13 cellular contexts compared by ENCODE assay signal in the genomic region with DNA sequence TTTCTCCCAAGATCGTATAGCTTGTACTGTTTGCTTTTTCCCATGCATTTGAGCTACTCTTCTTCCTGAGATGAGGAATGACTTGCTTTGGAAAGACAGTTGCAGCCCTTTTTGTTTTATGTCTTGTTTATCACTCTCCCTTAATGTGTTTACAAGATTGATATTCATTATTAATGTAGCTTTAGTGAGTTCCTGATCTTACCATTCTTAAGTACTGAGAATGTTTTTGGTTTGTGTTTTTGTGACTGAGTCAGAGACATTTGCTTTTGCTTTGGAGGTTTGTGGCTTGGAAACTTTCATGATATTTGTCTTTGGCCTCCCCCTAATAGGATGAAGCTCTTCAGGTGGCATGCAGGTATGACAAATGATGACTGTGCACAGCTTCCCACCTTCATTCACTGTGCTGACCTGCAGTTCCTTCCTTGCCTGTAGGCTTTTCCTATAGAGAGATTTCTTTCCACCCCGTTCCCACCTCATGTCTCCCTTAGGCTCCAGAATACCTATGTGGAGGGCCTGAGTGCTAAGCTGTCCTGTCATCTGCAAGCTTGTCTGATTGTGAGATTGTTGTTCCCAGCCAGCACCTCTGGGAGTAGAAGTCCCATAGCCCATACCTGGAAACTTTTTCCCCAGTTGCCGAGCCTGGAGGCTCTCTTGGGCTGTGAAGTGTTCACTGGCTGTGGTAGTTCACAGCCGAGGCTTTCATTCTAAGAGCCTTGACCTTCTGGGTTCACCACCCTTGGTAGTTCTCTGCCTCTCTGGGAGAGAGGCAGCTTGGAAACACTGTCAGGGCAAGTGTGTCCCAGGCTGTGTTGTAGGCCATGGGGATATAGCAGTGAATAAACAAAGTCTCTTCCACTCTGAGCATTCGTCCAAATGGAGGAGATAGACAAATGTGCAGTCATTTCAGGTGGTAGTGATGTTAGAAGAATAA. TPM values are rescaled to one million over a fixed set of nuclear protein-coding genes. Genes with fewer than 3 reads are reported as not detected.
DNase-seq lines count a peak whose midpoint lies in the region; ATAC-seq and TF ChIP-seq lines count a peak whose summit lies in the region.
"Had no signal": no experiment of that assay in that cellular context is flagged by ENCODE, and none has a peak within 500 bp of the region (broad histone marks: within the 10 kb centered on the region; RNA-seq: fewer than 3 reads in every experiment).

No MANE protein-coding gene starts in this region.

- 94 to 97% methylated on average over 5 of the region's 5 CpGs for WGBS in endodermal cell (ENCODE audit: insufficient coverage in 1 of 2, insufficient read length in 1 of 2), 2 experiments

- ATAC-seq in activated T-cell treated with anti-CD3 and anti-CD28 coated beads, Interleukin-2, amount 50 U/mL, for 4 hours: peak; percentile 80 to 88
- ATAC-seq: lower lobe of right lung had no signal

- no peak overlapping the region for H3K27ac ChIP-seq in endodermal cell (ENCODE audit: low read depth, low read length)
- no peak overlapping the region for H3K27ac ChIP-seq in caudate nucleus (ENCODE audit: low read depth, low read length)
- H3K27ac ChIP-seq: lower lobe of right lung had no signal

- H3K9ac ChIP-seq in endodermal cell (ENCODE audit: extremely low read depth, low read length, poor library complexity, severe bottlenecking): no peak overlapping the region

- H3K36me3 ChIP-seq in endodermal cell (ENCODE audit: control insufficient read depth, insufficient read depth, low read length): peaks cover 3% of the 10 kb centered on the region

- H3K9me3 Mint-ChIP-seq in activated T-cell treated with anti-CD3 and anti-CD28 coated beads, Interleukin-2, amount 50 U/mL, for 4 hours: no peaks in the 10 kb centered on the region
- H3K9me3 Mint-ChIP-seq in endodermal cell: no peaks in the 10 kb centered on the region

- TF ChIP-seq CTCF in endodermal cell (conservative IDR thresholded peaks at IDR 0.05): peak; percentile 40

- H3K4me3 ChIP-seq in endodermal cell (ENCODE audit: low read length): no peak overlapping the region
- H3K4me3 ChIP-seq: dorsolateral prefrontal cortex, lower lobe of right lung had no signal

- peaks cover 4% of the 10 kb centered on the region for H3K4me1 ChIP-seq in endodermal cell (ENCODE audit: control insufficient read depth, insufficient read depth, low read length)

- H3K36me3 Mint-ChIP-seq in activated T-cell treated with anti-CD3 and anti-CD28 coated beads, Interleukin-2, amount 50 U/mL, for 4 hours (ENCODE audit: insufficient read depth): peaks cover 16% of the 10 kb centered on the region
- H3K36me3 Mint-ChIP-seq in endodermal cell (ENCODE audit: low read depth): peaks cover 5% of the 10 kb centered on the region

- H3K27me3 Mint-ChIP-seq in activated T-cell treated with anti-CD3 and anti-CD28 coated beads, Interleukin-2, amount 50 U/mL, for 4 hours (ENCODE audit: low read depth): no peaks in the 10 kb centered on the region
- no peaks in the 10 kb centered on the region for H3K27me3 Mint-ChIP-seq in endodermal cell (ENCODE audit: insufficient read depth)

- no peak for DNase-seq in activated T-cell treated with anti-CD3 and anti-CD28 coated beads, Interleukin-2, amount 50 U/mL, for 4 hours
- DNase-seq in activated T-cell treated with anti-CD3 and anti-CD28 coated beads for 4 hours (no peak), M059J (ENCODE audit: low read depth) (peak; percentile 88), endodermal cell (no peak), renal cortical epithelial cell (ENCODE audit: low read depth) (peak; percentile 57), NCI-H1105 (lab: John Stamatoyannopoulos, UW) (no peak), ureter (ENCODE audit: low spot score) (no peak), caudate nucleus (lab: John Stamatoyannopoulos, UW) (no peak)
- DNase-seq: dorsolateral prefrontal cortex; KG1; lower lobe of right lung; NCI-H1694 treated with DMSO at 0.1 percent for 48 hours; NK-92 treated with Interleukin-12 subunit alpha and Interleukin-12 subunit beta, amount 100 ng/mL, for 24 hours had no signal

- H3K27ac Mint-ChIP-seq in endodermal cell: peak overlapping the region; percentile 46

- H3K4me1 Mint-ChIP-seq in activated T-cell treated with anti-CD3 and anti-CD28 coated beads, Interleukin-2, amount 50 U/mL, for 4 hours (ENCODE audit: low read depth): peaks cover 60% of the 10 kb centered on the region
- H3K4me1 Mint-ChIP-seq in endodermal cell: peaks cover 30% of the 10 kb centered on the region

- no peak overlapping the region for H3K4me3 Mint-ChIP-seq in activated T-cell treated with anti-CD3 and anti-CD28 coated beads, Interleukin-2, amount 50 U/mL, for 4 hours
- no peak overlapping the region for H3K4me3 Mint-ChIP-seq in endodermal cell

- no peaks in the 10 kb centered on the region for H3K9me3 ChIP-seq in endodermal cell (ENCODE audit: control insufficient read depth, low read length)
- H3K9me3 ChIP-seq: lower lobe of right lung had no signal

- no peaks in the 10 kb centered on the region for H3K27me3 ChIP-seq in endodermal cell (ENCODE audit: control insufficient read depth, insufficient read depth, low read length, poor library complexity, severe bottlenecking)
- H3K27me3 ChIP-seq: dorsolateral prefrontal cortex had no signal

RNA-seq across cellular contexts. Expression of gene CDS2, which starts 27.1 kb away (rescaled TPM):
- total RNA-seq in activated T-cell treated with anti-CD3 and anti-CD28 coated beads, Interleukin-2, amount 50 U/mL, for 4 hours: 10 to 100 TPM; 31.3 to 37.6 (median 35.3) TPM
- 25.8 and 42.0 TPM in 2 replicates for total RNA-seq in M059J (2014; rRNA removed; shearing (Covaris generic))
- total RNA-seq in endodermal cell: 10 to 100 TPM; 66.8 to 77.1 TPM
- 33.0 TPM for polyA plus RNA-seq in endodermal cell (2013, experiment 1 of 2)
- polyA plus RNA-seq in endodermal cell (2013, experiment 2 of 2): 33.7 TPM
- total RNA-seq in renal cortical epithelial cell: 56.1 and 67.9 TPM in 2 replicates
- total RNA-seq in ureter: 58.1 TPM

RNA-seq across cellular contexts. Expression of gene PCNA, which starts 34.1 kb away (rescaled TPM):
- 100 to 1,000 TPM; 368 to 469 (median 411) TPM for total RNA-seq in activated T-cell treated with anti-CD3 and anti-CD28 coated beads, Interleukin-2, amount 50 U/mL, for 4 hours
- 800 and 803 TPM in 2 replicates for total RNA-seq in M059J (2014; rRNA removed; shearing (Covaris generic))
- total RNA-seq in endodermal cell (100 to 1,000 TPM; 168 to 169 TPM), renal cortical epithelial cell (126 and 172 TPM in 2 replicates), ureter (52.0 TPM)
- 270 TPM for polyA plus RNA-seq in endodermal cell (2013, experiment 1 of 2)
- 257 TPM for polyA plus RNA-seq in endodermal cell (2013, experiment 2 of 2)

RNA-seq across cellular contexts. Expression of gene TMEM230, which starts 41.0 kb away (rescaled TPM):
- 10 to 100 TPM; 54.0 to 63.6 (median 59.7) TPM for total RNA-seq in activated T-cell treated with anti-CD3 and anti-CD28 coated beads, Interleukin-2, amount 50 U/mL, for 4 hours
- total RNA-seq in M059J (2014; rRNA removed; shearing (Covaris generic)): 303 and 326 TPM in 2 replicates
- total RNA-seq in endodermal cell: 10 to 100 TPM; 80.3 to 83.3 TPM
- 119 TPM for polyA plus RNA-seq in endodermal cell (2013, experiment 1 of 2)
- polyA plus RNA-seq in endodermal cell (2013, experiment 2 of 2): 107 TPM
- total RNA-seq in renal cortical epithelial cell: 58.3 and 83.0 TPM in 2 replicates
- 125 TPM for total RNA-seq in ureter

Comparison
In these comparisons a context has a peak if more than half of its experiments do, and no peak if none do; other contexts are left out.
1. DNase-seq: peak in M059J (single experiment) and renal cortical epithelial cell (single experiment); none in activated T-cell treated with anti-CD3 and anti-CD28 coated beads, Interleukin-2, amount 50 U/mL, for 4 hours (single experiment), activated T-cell treated with anti-CD3 and anti-CD28 coated beads for 4 hours (single experiment), endodermal cell (single experiment), NCI-H1105 (single experiment), ureter (single experiment) and caudate nucleus (0 of 61).